In genomic region chr9:137427454-137428310, GRCh38 we compare ENCODE assay signal across 30 cellular contexts. TPM values are rescaled to one million over a fixed set of nuclear protein-coding genes. Genes with fewer than 3 reads are reported as not detected.
DNase-seq lines count a peak whose midpoint lies in the region; ATAC-seq and TF ChIP-seq lines count a peak whose summit lies in the region.
"Had no signal": no experiment of that assay in that cellular context is flagged by ENCODE, and none has a peak within 500 bp of the region (broad histone marks: within the 10 kb centered on the region; RNA-seq: fewer than 3 reads in every experiment).

No MANE protein-coding gene starts in this region.

- intact Hi-C loops in cardiac septum (cut with DNase I) = no loop called here
- intact Hi-C loops in lower lobe of right lung (cut with DNase I) = no loop called here

- in situ Hi-C loops in GM13977 (cut with MboI; ENCODE audit: low pct_unique_long_range_greater_than_20kb, low sequenced_read_pairs, unreplicated experiment) = no loop called here

- H3K27me3 ChIP-seq in right atrium auricular region (no peaks in the 10 kb centered on the region), lower lobe of right lung (ENCODE audit: low read depth) (no peaks in the 10 kb centered on the region), MG63 (no peaks in the 10 kb centered on the region)
- H3K27me3 ChIP-seq: ascending aorta, cardiac muscle cell had no signal

- no peak overlapping the region for H3K4me3 ChIP-seq in right atrium auricular region
- H3K4me3 ChIP-seq in lower lobe of right lung = no peak overlapping the region
- no peak overlapping the region for H3K4me3 ChIP-seq in MG63
- H3K4me3 ChIP-seq: ascending aorta, cardiac muscle cell, coronary artery, left lung had no signal

- TF ChIP-seq CTCF in right atrium auricular region (IDR thresholded peaks at IDR 0.05) (no peak), VCaP (conservative IDR thresholded peaks at IDR 0.05) (0 out of 2 replicates have a peak, but pooled peaks have one; percentile 12), lower lobe of right lung (IDR thresholded peaks at IDR 0.05) (no peak), GM13977 (IDR thresholded peaks at IDR 0.05; ENCODE audit: extremely low read depth, insufficient read depth, missing control alignments) (no peak)

- peaks cover 0 to 12% of the 10 kb centered on the region in 2 donors for H3K4me1 ChIP-seq in right atrium auricular region
- peaks cover 10% of the 10 kb centered on the region for H3K4me1 ChIP-seq in lower lobe of right lung

- H3K27ac ChIP-seq in right atrium auricular region = no peak overlapping the region
- no peak overlapping the region for H3K27ac ChIP-seq in VCaP
- no peak overlapping the region for H3K27ac ChIP-seq in lower lobe of right lung
- H3K27ac ChIP-seq: ascending aorta, cardiac muscle cell, coronary artery, HL-60, left lung, WERI-Rb-1 had no signal

- no peaks in the 10 kb centered on the region for H3K36me3 ChIP-seq in right atrium auricular region
- no peaks in the 10 kb centered on the region for H3K36me3 ChIP-seq in lower lobe of right lung
- H3K36me3 ChIP-seq in MG63 = no peaks in the 10 kb centered on the region
- H3K36me3 ChIP-seq: ascending aorta, cardiac muscle cell, left lung, WERI-Rb-1 had no signal

- H3K9me3 ChIP-seq in right atrium auricular region (no peaks in the 10 kb centered on the region), lower lobe of right lung (no peaks in the 10 kb centered on the region), MG63 (no peaks in the 10 kb centered on the region)
- H3K9me3 ChIP-seq: ascending aorta, left lung had no signal

- ATAC-seq in lower lobe of right lung = no peak
- no peak for ATAC-seq in GM21526 (IDR thresholded peaks at IDR 0.05; ENCODE audit: low FRiP score, unreplicated experiment)
- ATAC-seq: left lung; naive thymus-derived CD4-positive, alpha-beta T cell; Panc1; stimulated activated memory B cell treated with anti-CD40 and anti-IgM and Interleukin-4, amounts not matched to agents 10 μg/mL and 1 μg/mL and 100 μg/mL, for 72 hours had no signal

- DNase-seq in cardiac septum (ENCODE audit: low spot score) (peak; percentile 49), right atrium auricular region (ENCODE audit: low spot score) (no peak), lower lobe of right lung (peak; percentile 40), MG63 (no peak), cortex of kidney (lab: John Stamatoyannopoulos, UW) (no peak), GM13977 (ENCODE audit: low spot score) (no peak)
- DNase-seq: activated CD4-positive, alpha-beta T cell treated with anti-CD3 and anti-CD28 coated beads for 48 hours; effector memory CD4-positive, alpha-beta T cell; EL; H9; midbrain; naive thymus-derived CD4-positive, alpha-beta T cell; NCI-H1417 treated with DMSO at 0.1 percent for 48 hours; NCI-H2081; NCI-H2227 treated with DMSO at 0.1 percent for 48 hours; NCI-H526; occipital lobe; T1000; WERI-Rb-1 had no signal

RNA-seq across cellular contexts. Expression of gene NOXA1, which starts 4.5 kb away (rescaled TPM):
- total RNA-seq in cardiac septum (3.3 TPM), right atrium auricular region (1 to 10 TPM in 1 of 2 donors, under 1 TPM in 1; 0.94 to 3.4 TPM), lower lobe of right lung (6.9 TPM)
- total RNA-seq in MG63 (2014; rRNA removed; shearing (Covaris generic); ENCODE audit: low replicate concordance) = not detected in 2 replicates

RNA-seq across cellular contexts. Expression of gene EXD3, which starts 4.7 kb away (rescaled TPM):
- total RNA-seq in cardiac septum (11.3 TPM), right atrium auricular region (1 to 10 TPM; 5.9 to 6.0 TPM), lower lobe of right lung (25.2 TPM)
- 1.2 TPM in 2 replicates for total RNA-seq in MG63 (2014; rRNA removed; shearing (Covaris generic); ENCODE audit: low replicate concordance)

RNA-seq across cellular contexts. Expression of gene ENTPD8, which starts 13.5 kb away (rescaled TPM):
- total RNA-seq in cardiac septum (not detected), right atrium auricular region (not detected), lower lobe of right lung (0.15 TPM)
- total RNA-seq in MG63 (2014; rRNA removed; shearing (Covaris generic); ENCODE audit: low replicate concordance) = not detected in 2 replicates
- total RNA-seq: ascending aorta; CD4-positive, alpha-beta memory T cell; naive thymus-derived CD4-positive, alpha-beta T cell; skeletal muscle tissue had no signal

RNA-seq across cellular contexts. Expression of gene NSMF, which starts 31.5 kb away (rescaled TPM):
- total RNA-seq in cardiac septum (12.2 TPM), right atrium auricular region (10 to 100 TPM; 16.2 to 26.2 TPM), lower lobe of right lung (20.7 TPM)
- total RNA-seq in MG63 (2014; rRNA removed; shearing (Covaris generic); ENCODE audit: low replicate concordance) = 21.7 and 29.1 TPM in 2 replicates

Comparison
In these comparisons a context has a peak if more than half of its experiments do, and no peak if none do; other contexts are left out.
1. DNase-seq: peak in cardiac septum (single experiment) and lower lobe of right lung (single experiment); none in right atrium auricular region (single experiment), MG63 (single experiment), cortex of kidney (single experiment) and GM13977 (single experiment).